ENCODE assay signal across 15 cellular contexts in genomic region chr7:95883208-95883607, GRCh38.
DNase-seq lines count a peak whose midpoint lies in the region; ATAC-seq and TF ChIP-seq lines count a peak whose summit lies in the region.
"Had no signal": no experiment of that assay in that cellular context is flagged by ENCODE, and none has a peak within 500 bp of the region (broad histone marks: within the 10 kb centered on the region; RNA-seq: fewer than 3 reads in every experiment).

No MANE protein-coding gene starts in this region.

- H4K20me1 ChIP-seq in SK-N-SH (ENCODE audit: insufficient read depth): no peaks in the 10 kb centered on the region
- H4K20me1 ChIP-seq: BLaER1 had no signal

- H3F3A ChIP-seq in SK-N-SH (replicated peaks; ENCODE audit: insufficient read depth): no peaks in the 10 kb centered on the region

- H3K4me2 ChIP-seq in SK-N-SH: no peak overlapping the region
- H3K4me2 ChIP-seq: A549, BLaER1 had no signal

- no peaks in the 10 kb centered on the region for H3K27me3 ChIP-seq in SK-N-SH (ENCODE audit: insufficient read depth)
- H3K27me3 ChIP-seq: BLaER1 had no signal

- no peak for TF ChIP-seq RAD21 in SK-N-SH (IDR thresholded peaks at IDR 0.05; ENCODE audit: low read length)

- POLR2A ChIA-PET in SK-N-SH (lab: Yijun Ruan, JAX): no interaction called here

- peak; percentile 26 for DNase-seq in DMS 273 (lab: John Stamatoyannopoulos, UW; ENCODE audit: unreplicated experiment)
- DNase-seq in DMS 273 treated with DMSO at 0.1 percent for 48 hours (lab: John Stamatoyannopoulos, UW): no peak
- peak; percentile 44 for DNase-seq in RPMI7951 (ENCODE audit: low read depth)
- peak; percentile 38 for DNase-seq in SK-N-SH
- DNase-seq in left lobe of liver (ENCODE audit: low spot score): no peak
- DNase-seq in pons (ENCODE audit: low spot score): no peak
- DNase-seq: Calu3; CD4-positive, alpha-beta memory T cell; GM23248; IMR-90 had no signal

- peaks cover 0 to 3% of the 10 kb centered on the region in 2 experiments; a peak in 1 of 4 replicates for H3K4me1 ChIP-seq in SK-N-SH (ENCODE audit: control insufficient read depth in 1 of 2, insufficient read depth in 2 of 2, low read depth in 1 of 2, low read length in 1 of 2)
- H3K4me1 ChIP-seq: A549, BLaER1, HAP-1 had no signal

- ATAC-seq in left lobe of liver (no peak), GM21576 (IDR thresholded peaks at IDR 0.05; ENCODE audit: unreplicated experiment) (no peak)
- ATAC-seq: A549 had no signal

- no peak for TF ChIP-seq CTCF in SK-N-SH (IDR thresholded peaks at IDR 0.05)

- H2AFZ ChIP-seq in SK-N-SH (ENCODE audit: low read depth): no peak overlapping the region
- H2AFZ ChIP-seq: GM23248 had no signal

- H3K9me2 ChIP-seq in SK-N-SH: no peaks in the 10 kb centered on the region

- H3K27ac ChIP-seq in SK-N-SH (ENCODE audit: low read depth in 2 of 2, low read length in 1 of 2): no peak overlapping the region
- H3K27ac ChIP-seq: 22Rv1, A549, BLaER1, GM23248 had no signal

- WGBS in SK-N-SH (ENCODE audit: low lambda C conversion rate): 3% methylated on average over 3 of the region's 3 CpGs

- H3K9ac ChIP-seq in SK-N-SH: no peak overlapping the region
- H3K9ac ChIP-seq: BLaER1, GM23248 had no signal

- no peaks in the 10 kb centered on the region for H3K36me3 ChIP-seq in SK-N-SH (replicated peaks in 1 of 2; ENCODE audit: control insufficient read depth in 1 of 2, insufficient read depth in 2 of 2, low read length in 1 of 2)
- H3K36me3 ChIP-seq: BLaER1, HAP-1 had no signal

- TF ChIP-seq EP300 in SK-N-SH (IDR thresholded peaks at IDR 0.05; ENCODE audit: borderline replicate concordance in 1 of 2, low read depth in 1 of 2, low read length in 1 of 2): peak in 1 of 2 experiments; percentile 78; a peak in 2 of 4 replicates

- H3K79me2 ChIP-seq in SK-N-SH (ENCODE audit: insufficient read depth): no peaks in the 10 kb centered on the region

- H3K4me3 ChIP-seq in SK-N-SH (ENCODE audit: low read depth in 2 of 2, low read length in 1 of 2): no peak overlapping the region
- H3K4me3 ChIP-seq: A549, BLaER1, GM23248, HAP-1 had no signal

- H3K9me3 ChIP-seq in SK-N-SH: 0 out of 2 replicates have a peak, but pooled peaks cover 6% of the 10 kb centered on the region
- H3K9me3 ChIP-seq: BLaER1, HAP-1 had no signal

- CTCF ChIA-PET in SK-N-SH (lab: Yijun Ruan, JAX): interaction anchor here (1.1 to 1.3 kb wide), 2 partner anchors 12 to 41 kb away, joined by 3 to 4 read pairs; no protein-coding TSS in a partner anchor

TF ChIP-seq in SK-N-SH, 30 proteins besides CTCF, POLR2A, EP300 and RAD21:
- TF ChIP-seq GATA2 (CRISPR knock-in tag; IDR thresholded peaks at IDR 0.05): peak; percentile 65
- TF ChIP-seq MXI1 (IDR thresholded peaks at IDR 0.05; ENCODE audit: low read depth, low read length): peak; percentile 63; the same call in 1 of the 2 replicates
- no peak for TF ChIP-seq NFIC (IDR thresholded peaks at IDR 0.05; ENCODE audit: borderline replicate concordance)
- peak; percentile 80 for TF ChIP-seq RCOR1 (IDR thresholded peaks at IDR 0.05; ENCODE audit: low read length)

Comparison
In these comparisons a context has a peak if more than half of its experiments do, and no peak if none do; other contexts are left out.
1. DNase-seq: peak in DMS 273 (single experiment), RPMI7951 (single experiment) and SK-N-SH (single experiment); none in DMS 273 treated with DMSO at 0.1 percent for 48 hours (single experiment), left lobe of liver (single experiment) and pons (single experiment).